9 cellular contexts compared by ENCODE assay signal in genomic region chr7:50349963-50350944, GRCh38. TPM values are rescaled to one million over a fixed set of nuclear protein-coding genes. Genes with fewer than 3 reads are reported as not detected.
A peak's percentile ranks its signal among the peaks of the same experiment; 100 is the strongest.
DNase-seq lines count a peak whose midpoint lies in the region; ATAC-seq and TF ChIP-seq lines count a peak whose summit lies in the region.
"Had no signal": no experiment of that assay in that cellular context is flagged by ENCODE, and none has a peak within 500 bp of the region (broad histone marks: within the 10 kb centered on the region; RNA-seq: fewer than 3 reads in every experiment).

No MANE protein-coding gene starts in this region.

- H3K27me3 Mint-ChIP-seq in activated naive CD8-positive, alpha-beta T cell treated with anti-CD3 and anti-CD28 coated beads, Interleukin-2, amount 10 ng/mL, durations not matched to agents 7 days and 5 days = no peaks in the 10 kb centered on the region
- no peaks in the 10 kb centered on the region for H3K27me3 Mint-ChIP-seq in stimulated activated naive CD8-positive, alpha-beta T cell treated with anti-CD3 and anti-CD28 coated beads, Interleukin-15, amount 100 ng/mL, for 72 hours

- peak overlapping the region; percentile 97 for H3K27ac Mint-ChIP-seq in activated naive CD8-positive, alpha-beta T cell treated with anti-CD3 and anti-CD28 coated beads, Interleukin-2, amount 10 ng/mL, durations not matched to agents 7 days and 5 days
- peak overlapping the region; percentile 99 for H3K27ac Mint-ChIP-seq in stimulated activated naive CD8-positive, alpha-beta T cell treated with anti-CD3 and anti-CD28 coated beads, Interleukin-15, amount 100 ng/mL, for 72 hours
- H3K27ac Mint-ChIP-seq: nephron had no signal

- H3K36me3 ChIP-seq in GM06990 (ENCODE audit: control insufficient read depth, insufficient read depth, low read length) (peaks cover 9% of the 10 kb centered on the region), OCI-LY3 (replicated peaks; ENCODE audit: low read depth, low read length) (peaks cover 72% of the 10 kb centered on the region)

- H3K27me3 ChIP-seq in GM06990 (replicated peaks; ENCODE audit: control insufficient read depth, insufficient read depth, low read length) = no peaks in the 10 kb centered on the region
- no peaks in the 10 kb centered on the region for H3K27me3 ChIP-seq in OCI-LY3 (ENCODE audit: low read depth, low read length)

- H3K4me3 Mint-ChIP-seq in activated naive CD8-positive, alpha-beta T cell treated with anti-CD3 and anti-CD28 coated beads, Interleukin-2, amount 10 ng/mL, durations not matched to agents 7 days and 5 days = peak overlapping the region; percentile 82
- peak overlapping the region; percentile 68 to 80 for H3K4me3 Mint-ChIP-seq in stimulated activated naive CD8-positive, alpha-beta T cell treated with anti-CD3 and anti-CD28 coated beads, Interleukin-15, amount 100 ng/mL, for 72 hours
- H3K4me3 Mint-ChIP-seq: nephron had no signal

- H4K20me1 ChIP-seq in OCI-LY3 (ENCODE audit: insufficient read depth, low read length) = peaks cover 42% of the 10 kb centered on the region

- peaks cover 96% of the 10 kb centered on the region for H3K79me2 ChIP-seq in OCI-LY3 (ENCODE audit: low read length)

- peaks cover 85% of the 10 kb centered on the region for H3K4me1 Mint-ChIP-seq in activated naive CD8-positive, alpha-beta T cell treated with anti-CD3 and anti-CD28 coated beads, Interleukin-2, amount 10 ng/mL, durations not matched to agents 7 days and 5 days
- peaks cover 98% of the 10 kb centered on the region for H3K4me1 Mint-ChIP-seq in stimulated activated naive CD8-positive, alpha-beta T cell treated with anti-CD3 and anti-CD28 coated beads, Interleukin-15, amount 100 ng/mL, for 72 hours
- H3K4me1 Mint-ChIP-seq: nephron had no signal

- POLR2A ChIA-PET in activated naive CD8-positive, alpha-beta T cell treated with anti-CD3 and anti-CD28 coated beads, Interleukin-2, amount 10 ng/mL, durations not matched to agents 7 days and 5 days (lab: Charles Lee) = interaction anchor here (1.0 to 19.7 kb wide), 9 partner anchors 11 to 144 kb away, joined by 3 to 489 read pairs (median 5); partner anchors contain the start of gene IKZF1

- no peaks in the 10 kb centered on the region for H3K9me3 Mint-ChIP-seq in activated naive CD8-positive, alpha-beta T cell treated with anti-CD3 and anti-CD28 coated beads, Interleukin-2, amount 10 ng/mL, durations not matched to agents 7 days and 5 days
- H3K9me3 Mint-ChIP-seq in stimulated activated naive CD8-positive, alpha-beta T cell treated with anti-CD3 and anti-CD28 coated beads, Interleukin-15, amount 100 ng/mL, for 72 hours = no peaks in the 10 kb centered on the region
- H3K9me3 Mint-ChIP-seq: nephron had no signal

- peak overlapping the region; percentile 85 for H3K4me2 ChIP-seq in OCI-LY3 (ENCODE audit: low read length)

- H2AFZ ChIP-seq in OCI-LY3 (ENCODE audit: low read depth, low read length) = no peak overlapping the region

- peaks cover 86% of the 10 kb centered on the region for H3K4me1 ChIP-seq in OCI-LY3 (ENCODE audit: low read length)

- ATAC-seq in GM21723 (IDR thresholded peaks at IDR 0.05; ENCODE audit: unreplicated experiment) (peak; percentile 75), left ventricle myocardium superior (no peak)
- ATAC-seq in activated naive CD8-positive, alpha-beta T cell treated with anti-CD3 and anti-CD28 coated beads, Interleukin-2, amount 10 ng/mL, durations not matched to agents 7 days and 5 days (ENCODE audit: low read depth) = peak; percentile 65
- ATAC-seq in stimulated activated naive CD8-positive, alpha-beta T cell treated with anti-CD3 and anti-CD28 coated beads, Interleukin-15, amount 100 ng/mL, for 72 hours = peak; percentile 86

- intact Hi-C loops in posterior vena cava (cut with DNase I) = loop anchor here in 1 of 2 donors (5.0 kb wide), 1 partner anchor 942 kb away; no protein-coding TSS in a partner anchor
- intact Hi-C loops in left ventricle myocardium superior (cut with micrococcal nuclease) = no loop called here

- H3K36me3 Mint-ChIP-seq in activated naive CD8-positive, alpha-beta T cell treated with anti-CD3 and anti-CD28 coated beads, Interleukin-2, amount 10 ng/mL, durations not matched to agents 7 days and 5 days = peaks cover 51% of the 10 kb centered on the region

- no peaks in the 10 kb centered on the region for H3K9me3 ChIP-seq in OCI-LY3 (ENCODE audit: insufficient read depth, low read length)

- DNase-seq in GM06990 (ENCODE audit: extremely low read depth, insufficient read length) (peak; percentile 84), posterior vena cava (ENCODE audit: low spot score) (no peak), dermis blood vessel endothelial cell (no peak), left ventricle myocardium superior (no peak)
- DNase-seq in activated naive CD8-positive, alpha-beta T cell treated with anti-CD3 and anti-CD28 coated beads, Interleukin-2, amount 10 ng/mL, durations not matched to agents 7 days and 5 days = no peak
- DNase-seq in stimulated activated naive CD8-positive, alpha-beta T cell treated with anti-CD3 and anti-CD28 coated beads, Interleukin-15, amount 100 ng/mL, for 72 hours = peak; percentile 80 to 91

- TF ChIP-seq CTCF in GM06990 (IDR thresholded peaks at IDR 0.05; ENCODE audit: insufficient read depth, low read length, poor library complexity, severe bottlenecking) (no peak), OCI-LY3 (IDR thresholded peaks at IDR 0.05; ENCODE audit: low read depth, low read length) (no peak)

- H3K27ac ChIP-seq in OCI-LY3 (ENCODE audit: low read length) = peak overlapping the region; percentile 99

- H3K4me3 ChIP-seq in GM06990 (replicated peaks; ENCODE audit: low read depth, low read length) (no peak overlapping the region), OCI-LY3 (ENCODE audit: low read length) (peak overlapping the region; percentile 57)

- H3K9ac ChIP-seq in OCI-LY3 (ENCODE audit: low read length) = peak overlapping the region; percentile 82

RNA-seq across cellular contexts. Expression of gene IKZF1, which starts 45.7 kb away (rescaled TPM):
- 100 to 1,000 TPM; 383 to 410 TPM for total RNA-seq in activated naive CD8-positive, alpha-beta T cell treated with anti-CD3 and anti-CD28 coated beads, Interleukin-2, amount 10 ng/mL, durations not matched to agents 7 days and 5 days
- total RNA-seq in posterior vena cava (10 to 100 TPM; 11.9 to 13.7 TPM), dermis blood vessel endothelial cell (0.17 TPM in 1 of 2 replicates, not detected in the other), left ventricle myocardium superior (3.7 TPM)

Comparison
In these comparisons a context has a peak if more than half of its experiments do, and no peak if none do; other contexts are left out.
1. DNase-seq: peak in GM06990 (single experiment) and stimulated activated naive CD8-positive, alpha-beta T cell treated with anti-CD3 and anti-CD28 coated beads, Interleukin-15, amount 100 ng/mL, for 72 hours (2 of 2); none in activated naive CD8-positive, alpha-beta T cell treated with anti-CD3 and anti-CD28 coated beads, Interleukin-2, amount 10 ng/mL, durations not matched to agents 7 days and 5 days (single experiment), posterior vena cava (single experiment), dermis blood vessel endothelial cell (single experiment) and left ventricle myocardium superior (single experiment).
2. RNA of gene IKZF1, which starts 45.7 kb away (total RNA-seq): 383 to 410 TPM in activated naive CD8-positive, alpha-beta T cell treated with anti-CD3 and anti-CD28 coated beads, Interleukin-2, amount 10 ng/mL, durations not matched to agents 7 days and 5 days; 11.9 to 13.7 TPM in posterior vena cava, 3.7 TPM in left ventricle myocardium superior (single experiment) and 0.17 TPM in dermis blood vessel endothelial cell; every median in the first group is over 10 times any median in the second.